In the genomic region with DNA sequence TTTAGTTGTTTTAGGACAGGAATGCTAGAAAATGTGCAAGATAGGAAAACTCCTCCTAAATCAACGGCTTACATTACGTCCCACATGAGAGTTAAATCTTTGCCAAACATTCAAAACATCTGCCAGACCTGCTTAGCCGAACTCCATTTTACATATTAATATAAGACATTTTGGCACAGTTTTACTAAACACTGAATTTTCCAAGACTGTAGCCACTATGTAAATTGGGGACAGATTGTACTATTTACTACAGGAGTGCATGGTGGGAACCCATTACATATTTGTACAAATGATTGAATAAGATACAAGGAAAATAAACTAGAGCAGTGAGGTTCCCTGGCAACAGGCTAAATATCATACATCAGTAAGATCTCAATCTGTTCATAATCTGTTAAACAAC, we compare ENCODE assay signal across 34 cellular contexts.
"Had no signal": no experiment of that assay in that cellular context is flagged by ENCODE, and none has a peak within 500 bp of the region (broad histone marks: within the 10 kb centered on the region; RNA-seq: fewer than 3 reads in every experiment).

No MANE protein-coding gene starts in this region.

- H3K4me3 ChIP-seq: ascending aorta, cardiac muscle cell, PC-9 had no signal

- H3K27me3 ChIP-seq: ascending aorta, cardiac muscle cell had no signal

- H2AFZ ChIP-seq: PC-9 had no signal

- ATAC-seq: activated T-helper 17 cell treated with anti-CD3 and anti-CD28 coated beads, Interleukin-2, amount 50 U/mL, for 72 hours; Right ventricle myocardium inferior; SK-N-SH treated with all-trans-retinoic acid at 6 μM for 48 hours had no signal

- H3K4me1 ChIP-seq: ascending aorta had no signal

- H3K27ac ChIP-seq: ascending aorta, cardiac muscle cell, PC-9, RWPE1, VCaP had no signal

- H3K9me3 ChIP-seq: ascending aorta had no signal

- H3K4me2 ChIP-seq: PC-9 had no signal

- DNase-seq: activated B cell treated with CpG ODN at 0.5 μM for 24 hours; activated CD4-positive, alpha-beta memory T cell treated with anti-CD3 and anti-CD28 coated beads for 36 hours; activated CD4-positive, alpha-beta T cell treated with anti-CD3 and anti-CD28 coated beads for 4 hours; activated CD4-positive, alpha-beta T cell treated with anti-CD3 and anti-CD28 coated beads, Interleukin-2, amount 50 U/mL, for 1 hour; activated CD4-positive, CD25-positive, alpha-beta regulatory T cell treated with anti-CD3 and anti-CD28 coated beads, Interleukin-2, amount 50 U/mL, for 72 hours; activated CD8-positive, alpha-beta memory T cell treated with anti-CD3 and anti-CD28 coated beads, Interleukin-2, amount 50 U/mL, for 48 hours; activated effector memory CD4-positive, alpha-beta T cell treated with anti-CD3 and anti-CD28 coated beads, Interleukin-2, amount 50 U/mL, for 16 hours; activated naive CD4-positive, alpha-beta T cell; activated naive CD4-positive, alpha-beta T cell treated with anti-CD3 and anti-CD28 coated beads, Interleukin-2, amount 50 U/mL, for 16 hours; activated naive CD8-positive, alpha-beta T cell treated with anti-CD3 and anti-CD28 coated beads for 36 hours; activated T-cell treated with anti-CD3 and anti-CD28 coated beads, Interleukin-2, amount 50 U/mL, for 48 hours; amygdala; Karpas-422; KBM-7; NCI-H1105; NCI-H1417 treated with DMSO at 0.1 percent for 48 hours; NCI-H2029; NCI-H2227 treated with DMSO at 0.1 percent for 48 hours; NCI-H524 treated with DMSO at 0.1 percent for 48 hours; NCI-H748 treated with DMSO at 0.1 percent for 48 hours; NK-92 treated with Interleukin-12 subunit alpha and Interleukin-12 subunit beta, amount 100 ng/mL, for 24 hours; PC-9; SIG-M5; SW 1271; T-helper 1 cell; T-helper 2 cell; T-helper 9 cell had no signal

- H3K36me3 ChIP-seq: ascending aorta, cardiac muscle cell had no signal
